Comparison of ENCODE assay signal across 16 cellular contexts in the genomic region with DNA sequence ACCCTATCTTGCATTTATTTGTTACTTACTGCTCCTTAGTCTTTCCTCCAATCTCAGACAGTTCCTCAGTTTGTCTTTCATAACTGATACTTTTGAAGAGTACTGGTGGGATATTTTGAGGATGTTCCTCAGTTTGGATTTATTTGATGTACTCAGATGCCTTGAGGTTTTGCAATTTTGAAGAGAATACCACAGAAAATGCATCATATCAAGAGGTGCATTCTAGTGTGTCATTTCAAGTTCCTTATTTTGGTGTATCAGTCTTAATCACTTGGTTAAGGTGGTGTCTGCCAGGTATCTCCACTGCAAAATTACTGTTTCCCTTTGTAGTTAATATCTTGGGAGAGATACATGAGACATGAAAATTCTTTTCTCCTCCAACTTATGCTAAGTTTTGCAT.
DNase-seq lines count a peak whose midpoint lies in the region; ATAC-seq, FAIRE-seq and TF ChIP-seq lines count a peak whose summit lies in the region.
"Had no signal": no experiment of that assay in that cellular context is flagged by ENCODE, and none has a peak within 500 bp of the region (broad histone marks: within the 10 kb centered on the region; RNA-seq: fewer than 3 reads in every experiment).

No MANE protein-coding gene starts in this region.

- FAIRE-seq in GM18507 (lab: Jason Lieb, UNC): peak; percentile 75
- FAIRE-seq in K562 (lab: Jason Lieb, UNC): no peak
- FAIRE-seq: endometrium had no signal

- no peaks in the 10 kb centered on the region for H3K79me2 ChIP-seq in K562 (ENCODE audit: control insufficient read depth, insufficient read depth, low read length)

- H3K27me3 ChIP-seq in K562 (ENCODE audit: control insufficient read depth in 2 of 2, insufficient read depth in 2 of 2, low read length in 2 of 2) (no peaks in the 10 kb centered on the region), body of pancreas (no peaks in the 10 kb centered on the region)
- H3K27me3 ChIP-seq: BE2C had no signal

- intact Hi-C loops in K562 (cut with micrococcal nuclease) (no loop called here), body of pancreas (cut with DNase I) (no loop called here)

- no peak overlapping the region for H2AFZ ChIP-seq in K562 (ENCODE audit: low read depth, low read length)

- CTCF ChIA-PET in K562 (lab: Yijun Ruan, JAX; ENCODE audit: low intra/inter-chr PET ratio): no interaction called here

- H3K27ac ChIP-seq in K562 (ENCODE audit: extremely low read depth, low read depth, low read length) (no peak overlapping the region), body of pancreas (no peak overlapping the region)
- H3K27ac ChIP-seq: prostate gland had no signal

- in situ Hi-C loops in K562 (cut with MboI): no loop called here

- TF ChIP-seq CTCF in K562 (IDR thresholded peaks at IDR 0.05 in 2 of 3, conservative IDR thresholded peaks at IDR 0.05 in 1 of 3; ENCODE audit: insufficient read depth in 2 of 3, low read depth in 1 of 3, low read length in 3 of 3) (no peak), body of pancreas (IDR thresholded peaks at IDR 0.05) (no peak)

- peak; percentile 61 for ATAC-seq in GM21529 (IDR thresholded peaks at IDR 0.05; ENCODE audit: unreplicated experiment)
- ATAC-seq in HG03159 (IDR thresholded peaks at IDR 0.05; ENCODE audit: unreplicated experiment): peak; percentile 75
- ATAC-seq in K562: no peak
- ATAC-seq in HG03432 (IDR thresholded peaks at IDR 0.05; ENCODE audit: unreplicated experiment): no peak
- ATAC-seq in body of pancreas: no peak
- no peak for ATAC-seq in GM21737 (IDR thresholded peaks at IDR 0.05; ENCODE audit: unreplicated experiment)
- ATAC-seq: naive thymus-derived CD8-positive, alpha-beta T cell had no signal

- no peaks in the 10 kb centered on the region for H4K20me1 ChIP-seq in K562 (replicated peaks; ENCODE audit: control insufficient read depth, insufficient read depth, low read length)

- peak; percentile 23; the same call in 1 of the 2 replicates for TF ChIP-seq POLR2A in K562 (conservative IDR thresholded peaks at IDR 0.05)
- TF ChIP-seq POLR2A in body of pancreas (IDR thresholded peaks at IDR 0.05): no peak

- H3K9me3 ChIP-seq in K562 (replicated peaks; ENCODE audit: control insufficient read depth, insufficient read depth, low read depth, low read length): no peaks in the 10 kb centered on the region
- H3K9me3 ChIP-seq in body of pancreas: no peaks in the 10 kb centered on the region
- H3K9me3 ChIP-seq: BE2C, prostate gland had no signal

- no peak overlapping the region for H3K9ac ChIP-seq in K562 (ENCODE audit: insufficient read depth in 1 of 2, low read depth in 2 of 2, low read length in 2 of 2)

- TF ChIP-seq RAD21 in K562 (CRISPR knock-in tag; conservative IDR thresholded peaks at IDR 0.05 in 1 of 2, IDR thresholded peaks at IDR 0.05 in 1 of 2): no peak

- H3K4me1 ChIP-seq in K562 (replicated peaks in 1 of 2; ENCODE audit: control insufficient read depth in 2 of 2, insufficient read depth in 2 of 2, low read length in 2 of 2): no peaks in the 10 kb centered on the region
- H3K4me1 ChIP-seq in body of pancreas: no peaks in the 10 kb centered on the region
- H3K4me1 ChIP-seq: BE2C, prostate gland had no signal

- H3K36me3 ChIP-seq in K562 (ENCODE audit: control insufficient read depth, insufficient read depth, low read length) (peaks cover 46% of the 10 kb centered on the region), body of pancreas (replicated peaks in 1 of 2; ENCODE audit: insufficient read depth in 1 of 2, low read depth in 2 of 2) (peaks cover 0 to 1% of the 10 kb centered on the region in 2 donors)
- H3K36me3 ChIP-seq: prostate gland had no signal

- POLR2A ChIA-PET in K562 (lab: Yijun Ruan, JAX): no interaction called here

- DNase-seq in GM18507 (ENCODE audit: extremely low spot score, insufficient read length, low read depth) (no peak), K562 (ENCODE audit: extremely low read depth in 1 of 4, low spot score in 3 of 4) (no peak), NCI-H2029 (lab: John Stamatoyannopoulos, UW) (no peak), body of pancreas (no peak)
- DNase-seq: activated CD4-positive, alpha-beta T cell treated with anti-CD3 and anti-CD28 coated beads for 4 hours; BE2C; foreskin fibroblast; naive thymus-derived CD8-positive, alpha-beta T cell; NCI-H1436; SIG-M5 had no signal

- no peak for TF ChIP-seq EP300 in K562 (IDR thresholded peaks at IDR 0.05; ENCODE audit: low read length)

- no peaks in the 10 kb centered on the region for H3K9me1 ChIP-seq in K562 (ENCODE audit: control insufficient read depth, insufficient read depth, low read length)

- BruUV-seq in K562 (replicated peaks; lab: Mats Ljungman, UMichigan): no TSS peak

- H3K4me2 ChIP-seq in K562 (ENCODE audit: insufficient read depth, low read length): no peak overlapping the region

- H3K4me3 ChIP-seq in K562 (no peak overlapping the region), body of pancreas (no peak overlapping the region)
- H3K4me3 ChIP-seq: prostate gland had no signal

TF ChIP-seq in K562, 482 proteins besides CTCF, POLR2A, EP300 and RAD21 (continues in another document):
- TF ChIP-seq ZNF217 (CRISPR knock-in tag; IDR thresholded peaks at IDR 0.05) (no peak), ESRRB (CRISPR knock-in tag; IDR thresholded peaks at IDR 0.05; ENCODE audit: borderline replicate concordance) (no peak), ZNF77 (CRISPR knock-in tag; IDR thresholded peaks at IDR 0.05) (no peak), EWSR1 (IDR thresholded peaks at IDR 0.05; ENCODE audit: borderline replicate concordance, low read depth, partially characterized antibody) (no peak), RFX1 (IDR thresholded peaks at IDR 0.05) (no peak), SUPT5H (IDR thresholded peaks at IDR 0.05) (no peak), TCF7 (IDR thresholded peaks at IDR 0.05; ENCODE audit: borderline replicate concordance) (no peak), SIN3B (IDR thresholded peaks at IDR 0.05; ENCODE audit: low read depth) (no peak), MTA3 (IDR thresholded peaks at IDR 0.05; ENCODE audit: borderline replicate concordance) (no peak)
- TF ChIP-seq, protein P1, sequence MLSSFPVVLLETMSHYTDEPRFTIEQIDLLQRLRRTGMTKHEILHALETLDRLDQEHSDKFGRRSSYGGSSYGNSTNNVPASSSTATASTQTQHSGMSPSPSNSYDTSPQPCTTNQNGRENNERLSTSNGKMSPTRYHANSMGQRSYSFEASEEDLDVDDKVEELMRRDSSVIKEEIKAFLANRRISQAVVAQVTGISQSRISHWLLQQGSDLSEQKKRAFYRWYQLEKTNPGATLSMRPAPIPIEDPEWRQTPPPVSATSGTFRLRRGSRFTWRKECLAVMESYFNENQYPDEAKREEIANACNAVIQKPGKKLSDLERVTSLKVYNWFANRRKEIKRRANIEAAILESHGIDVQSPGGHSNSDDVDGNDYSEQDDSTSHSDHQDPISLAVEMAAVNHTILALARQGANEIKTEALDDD (IDR thresholded peaks at IDR 0.05): no peak
- TF ChIP-seq, protein P2, sequence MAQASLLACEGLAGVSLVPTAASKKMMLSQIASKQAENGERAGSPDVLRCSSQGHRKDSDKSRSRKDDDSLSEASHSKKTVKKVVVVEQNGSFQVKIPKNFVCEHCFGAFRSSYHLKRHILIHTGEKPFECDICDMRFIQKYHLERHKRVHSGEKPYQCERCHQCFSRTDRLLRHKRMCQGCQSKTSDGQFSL (CRISPR knock-in tag; IDR thresholded peaks at IDR 0.05): no peak
- TF ChIP-seq, protein P2 (tag; IDR thresholded peaks at IDR 0.05): no peak
- TF ChIP-seq, protein P3, sequence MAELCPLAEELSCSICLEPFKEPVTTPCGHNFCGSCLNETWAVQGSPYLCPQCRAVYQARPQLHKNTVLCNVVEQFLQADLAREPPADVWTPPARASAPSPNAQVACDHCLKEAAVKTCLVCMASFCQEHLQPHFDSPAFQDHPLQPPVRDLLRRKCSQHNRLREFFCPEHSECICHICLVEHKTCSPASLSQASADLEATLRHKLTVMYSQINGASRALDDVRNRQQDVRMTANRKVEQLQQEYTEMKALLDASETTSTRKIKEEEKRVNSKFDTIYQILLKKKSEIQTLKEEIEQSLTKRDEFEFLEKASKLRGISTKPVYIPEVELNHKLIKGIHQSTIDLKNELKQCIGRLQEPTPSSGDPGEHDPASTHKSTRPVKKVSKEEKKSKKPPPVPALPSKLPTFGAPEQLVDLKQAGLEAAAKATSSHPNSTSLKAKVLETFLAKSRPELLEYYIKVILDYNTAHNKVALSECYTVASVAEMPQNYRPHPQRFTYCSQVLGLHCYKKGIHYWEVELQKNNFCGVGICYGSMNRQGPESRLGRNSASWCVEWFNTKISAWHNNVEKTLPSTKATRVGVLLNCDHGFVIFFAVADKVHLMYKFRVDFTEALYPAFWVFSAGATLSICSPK (IDR thresholded peaks at IDR 0.05; ENCODE audit: borderline replicate concordance): no peak
- TF ChIP-seq, protein P4, sequence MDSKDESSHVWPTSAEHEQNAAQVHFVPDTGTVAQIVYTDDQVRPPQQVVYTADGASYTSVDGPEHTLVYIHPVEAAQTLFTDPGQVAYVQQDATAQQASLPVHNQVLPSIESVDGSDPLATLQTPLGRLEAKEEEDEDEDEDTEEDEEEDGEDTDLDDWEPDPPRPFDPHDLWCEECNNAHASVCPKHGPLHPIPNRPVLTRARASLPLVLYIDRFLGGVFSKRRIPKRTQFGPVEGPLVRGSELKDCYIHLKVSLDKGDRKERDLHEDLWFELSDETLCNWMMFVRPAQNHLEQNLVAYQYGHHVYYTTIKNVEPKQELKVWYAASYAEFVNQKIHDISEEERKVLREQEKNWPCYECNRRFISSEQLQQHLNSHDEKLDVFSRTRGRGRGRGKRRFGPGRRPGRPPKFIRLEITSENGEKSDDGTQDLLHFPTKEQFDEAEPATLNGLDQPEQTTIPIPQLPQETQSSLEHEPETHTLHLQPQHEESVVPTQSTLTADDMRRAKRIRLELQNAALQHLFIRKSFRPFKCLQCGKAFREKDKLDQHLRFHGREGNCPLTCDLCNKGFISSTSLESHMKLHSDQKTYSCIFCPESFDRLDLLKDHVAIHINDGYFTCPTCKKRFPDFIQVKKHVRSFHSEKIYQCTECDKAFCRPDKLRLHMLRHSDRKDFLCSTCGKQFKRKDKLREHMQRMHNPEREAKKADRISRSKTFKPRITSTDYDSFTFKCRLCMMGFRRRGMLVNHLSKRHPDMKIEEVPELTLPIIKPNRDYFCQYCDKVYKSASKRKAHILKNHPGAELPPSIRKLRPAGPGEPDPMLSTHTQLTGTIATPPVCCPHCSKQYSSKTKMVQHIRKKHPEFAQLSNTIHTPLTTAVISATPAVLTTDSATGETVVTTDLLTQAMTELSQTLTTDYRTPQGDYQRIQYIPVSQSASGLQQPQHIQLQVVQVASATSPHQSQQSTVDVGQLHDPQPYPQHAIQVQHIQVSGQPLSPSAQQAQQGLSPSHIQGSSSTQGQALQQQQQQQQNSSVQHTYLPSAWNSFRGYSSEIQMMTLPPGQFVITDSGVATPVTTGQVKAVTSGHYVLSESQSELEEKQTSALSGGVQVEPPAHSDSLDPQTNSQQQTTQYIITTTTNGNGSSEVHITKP (IDR thresholded peaks at IDR 0.05; ENCODE audit: partially characterized antibody): no peak

Comparison
In these comparisons a context has a peak if more than half of its experiments do, and no peak if none do; other contexts are left out.
1. ATAC-seq: peak in GM21529 (single experiment) and HG03159 (single experiment); none in K562 (single experiment), HG03432 (single experiment), body of pancreas (single experiment) and GM21737 (single experiment).